18 cellular contexts compared by ENCODE assay signal in the genomic region with DNA sequence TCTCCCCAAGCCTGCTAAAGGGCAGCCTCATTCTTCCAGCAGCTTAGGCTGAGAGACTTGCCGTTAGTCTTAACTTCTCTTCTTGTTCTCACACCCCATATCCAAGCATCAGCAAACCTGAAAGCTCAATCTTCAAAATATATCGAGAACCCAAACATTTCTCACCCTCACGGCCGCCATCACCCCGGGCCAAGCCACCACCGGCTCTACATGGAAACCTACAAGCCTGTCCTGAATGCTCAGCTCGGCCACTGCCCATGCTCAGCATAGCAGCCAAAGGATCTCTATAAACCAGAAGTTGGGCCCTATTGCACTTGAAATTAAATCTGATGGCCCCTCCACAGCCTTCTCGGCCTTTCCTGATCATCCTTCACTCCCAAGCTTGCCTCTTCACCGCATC. TPM values are rescaled to one million over a fixed set of nuclear protein-coding genes. Genes with fewer than 3 reads are reported as not detected.
A peak's percentile ranks its signal among the peaks of the same experiment; 100 is the strongest.
DNase-seq lines count a peak whose midpoint lies in the region; ATAC-seq and TF ChIP-seq lines count a peak whose summit lies in the region.
"Had no signal": no experiment of that assay in that cellular context is flagged by ENCODE, and none has a peak within 500 bp of the region (broad histone marks: within the 10 kb centered on the region; RNA-seq: fewer than 3 reads in every experiment).

No MANE protein-coding gene starts in this region.

- no peak overlapping the region for H4K91ac ChIP-seq in neuronal stem cell (ENCODE audit: low read depth, low read length, poor library complexity)

- no peaks in the 10 kb centered on the region for H3K79me1 ChIP-seq in neuronal stem cell (ENCODE audit: low read depth, low read length)

- H3K14ac ChIP-seq in neuronal stem cell (ENCODE audit: low read length), result no peak overlapping the region

- H4K8ac ChIP-seq in neuronal stem cell (ENCODE audit: low read depth, low read length), result no peak overlapping the region

- no peaks in the 10 kb centered on the region for H3K9me3 Mint-ChIP-seq in IgD-negative memory B cell

- H3K23ac ChIP-seq in neuronal stem cell (ENCODE audit: low read depth, low read length, poor library complexity), result no peak overlapping the region

- no peak overlapping the region for H3K18ac ChIP-seq in neuronal stem cell (ENCODE audit: low read length)

- TF ChIP-seq CTCF in esophagus muscularis mucosa (IDR thresholded peaks at IDR 0.05), result no peak

- DNase-seq in esophagus muscularis mucosa (ENCODE audit: extremely low spot score) (no peak), neuronal stem cell (ENCODE audit: low spot score) (no peak), GOT3 (lab: John Stamatoyannopoulos, UW) (no peak), NCI-H128 (lab: John Stamatoyannopoulos, UW; ENCODE audit: unreplicated experiment) (no peak)
- no peak for DNase-seq in stimulated activated CD8-positive, alpha-beta memory T cell treated with anti-CD3 and anti-CD28 coated beads, Interleukin-4, amount 100 ng/mL, for 48 hours
- DNase-seq: activated naive CD4-positive, alpha-beta T cell treated with Interleukin-2 at 50 U/mL for 16 hours; GM23248; islet precursor cell; mammary epithelial cell; MM.1S; NCI-H187; NCI-H446; SHP77; stimulated activated CD4-positive, alpha-beta T cell treated with anti-CD3 and anti-CD28 coated beads, Interleukin-2, amount 100 ng/mL, for 48 hours had no signal

- peaks cover 4% of the 10 kb centered on the region for H3K36me3 Mint-ChIP-seq in IgD-negative memory B cell

- H2BK120ac ChIP-seq in neuronal stem cell (ENCODE audit: low read depth, low read length), result peak overlapping the region; percentile 14

- H3K27ac Mint-ChIP-seq in IgD-negative memory B cell, result peak overlapping the region; percentile 71 to 89 (median 87)

- peaks cover 35 to 62% (median 52%) of the 10 kb centered on the region in 10 experiments for H3K4me1 ChIP-seq in BLaER1 treated with 17β-estradiol and CSF1 and Interleukin-3, amounts not matched to agents 10 nM and 100 nM
- peaks cover 28 to 59% (median 56%) of the 10 kb centered on the region in 4 donors for H3K4me1 ChIP-seq in esophagus muscularis mucosa
- H3K4me1 ChIP-seq in neuronal stem cell (ENCODE audit: control insufficient read depth in 2 of 2, insufficient read depth in 1 of 2, low read depth in 1 of 2, low read length in 2 of 2), result peaks cover 6 to 24% of the 10 kb centered on the region in 2 donors

- H3K27ac ChIP-seq in BLaER1 treated with 17β-estradiol and CSF1 and Interleukin-3, amounts not matched to agents 10 nM and 100 nM, result no peak overlapping the region
- peak overlapping the region; percentile 93 to 98 (median 98) for H3K27ac ChIP-seq in esophagus muscularis mucosa (replicated peaks in 1 of 4)
- H3K27ac ChIP-seq in neuronal stem cell (replicated peaks; ENCODE audit: low read length), result no peak overlapping the region
- H3K27ac ChIP-seq: GM23248 had no signal

- peaks cover 35 to 39% (median 36%) of the 10 kb centered on the region in 3 donors for H3K4me1 Mint-ChIP-seq in IgD-negative memory B cell

- peak overlapping the region in 3 of 4 donors; percentile 53 to 84 (median 71) for H3K4me3 Mint-ChIP-seq in IgD-negative memory B cell

- H4K20me1 ChIP-seq in BLaER1 treated with 17β-estradiol and CSF1 and Interleukin-3, amounts not matched to agents 10 nM and 100 nM, result peaks cover 0 to 66% (median 17%) of the 10 kb centered on the region in 11 experiments; a peak in 15 of 22 replicates

- no peak overlapping the region for H2BK12ac ChIP-seq in neuronal stem cell (ENCODE audit: low read length)

- TF ChIP-seq POLR2A in esophagus muscularis mucosa (IDR thresholded peaks at IDR 0.05; ENCODE audit: low read depth), result no peak

- peak overlapping the region; percentile 85 to 99 (median 89) for H3K4me2 ChIP-seq in BLaER1 treated with 17β-estradiol and CSF1 and Interleukin-3, amounts not matched to agents 10 nM and 100 nM
- no peak overlapping the region for H3K4me2 ChIP-seq in neuronal stem cell (ENCODE audit: insufficient read depth, low read length, poor library complexity, severe bottlenecking)

- no peaks in the 10 kb centered on the region for H3K27me3 Mint-ChIP-seq in IgD-negative memory B cell

- H3K4me3 ChIP-seq in BLaER1 treated with 17β-estradiol and CSF1 and Interleukin-3, amounts not matched to agents 10 nM and 100 nM, result peak overlapping the region in 2 of 10 experiments; percentile 91 to 94; a peak in 2 of 20 replicates
- H3K4me3 ChIP-seq in esophagus muscularis mucosa (peak overlapping the region; percentile 76 to 96 (median 90)), neuronal stem cell (ENCODE audit: low read length in 2 of 2) (no peak overlapping the region)
- H3K4me3 ChIP-seq: GM23248 had no signal

- no peaks in the 10 kb centered on the region for H3K27me3 ChIP-seq in BLaER1 treated with 17β-estradiol and CSF1 and Interleukin-3, amounts not matched to agents 10 nM and 100 nM
- H3K27me3 ChIP-seq in esophagus muscularis mucosa, result no peaks in the 10 kb centered on the region
- peaks cover 0 to 10% (median 2%) of the 10 kb centered on the region in 3 experiments for H3K27me3 ChIP-seq in neuronal stem cell (ENCODE audit: control insufficient read depth in 3 of 3, insufficient read depth in 3 of 3, low read depth in 1 of 3, low read length in 3 of 3)

- no peak overlapping the region for H2AFZ ChIP-seq in neuronal stem cell (ENCODE audit: low read length)
- H2AFZ ChIP-seq: GM23248 had no signal

- ATAC-seq in HG02763 (IDR thresholded peaks at IDR 0.05; ENCODE audit: unreplicated experiment), result no peak

- H3K4ac ChIP-seq in neuronal stem cell (ENCODE audit: low read length), result no peak overlapping the region

- intact Hi-C loops in esophagus muscularis mucosa (cut with DNase I), result no loop called here

- H2BK5ac ChIP-seq in neuronal stem cell (ENCODE audit: low read length), result peak overlapping the region; percentile 47

- no peak overlapping the region for H2BK15ac ChIP-seq in neuronal stem cell (ENCODE audit: low read length)

- H3K9me3 ChIP-seq in BLaER1 treated with 17β-estradiol and CSF1 and Interleukin-3, amounts not matched to agents 10 nM and 100 nM (replicated peaks in 1 of 11), result no peaks in the 10 kb centered on the region
- H3K9me3 ChIP-seq in esophagus muscularis mucosa, result no peaks in the 10 kb centered on the region
- no peaks in the 10 kb centered on the region for H3K9me3 ChIP-seq in neuronal stem cell (replicated peaks in 1 of 2; ENCODE audit: control insufficient read depth in 2 of 2, insufficient read depth in 1 of 2, low read depth in 1 of 2, low read length in 2 of 2)

- TF ChIP-seq EP300 in esophagus muscularis mucosa (IDR thresholded peaks at IDR 0.05), result no peak

- no peak overlapping the region for H2AK5ac ChIP-seq in neuronal stem cell (ENCODE audit: low read depth, low read length)

- WGBS in esophagus muscularis mucosa, result 93% methylated on average over 9 of the region's 9 CpGs
- no CpG with 5 or more reads among the region's 9 CpGs for WGBS in neuronal stem cell (ENCODE audit: extremely low coverage in 2 of 2, insufficient read length in 2 of 2, insufficient replicate concordance in 1 of 2), 2 donors

- H3K36me3 ChIP-seq in BLaER1 treated with 17β-estradiol and CSF1 and Interleukin-3, amounts not matched to agents 10 nM and 100 nM, result peaks cover 0 to 37% (median 13%) of the 10 kb centered on the region in 11 experiments; a peak in 12 of 22 replicates
- H3K36me3 ChIP-seq in esophagus muscularis mucosa, result peaks cover 0 to 33% (median 29%) of the 10 kb centered on the region in 4 donors
- H3K36me3 ChIP-seq in neuronal stem cell (replicated peaks in 1 of 2; ENCODE audit: control insufficient read depth in 2 of 2, insufficient read depth in 2 of 2, low read length in 2 of 2), result peaks cover 0 to 8% of the 10 kb centered on the region in 2 donors

- 0 out of 22 replicates have a peak overlapping the region, but pooled peaks of 1 of the 11 experiments have one; percentile 93 for H3K9ac ChIP-seq in BLaER1 treated with 17β-estradiol and CSF1 and Interleukin-3, amounts not matched to agents 10 nM and 100 nM
- H3K9ac ChIP-seq in neuronal stem cell (ENCODE audit: low read depth, low read length, poor library complexity), result no peak overlapping the region
- H3K9ac ChIP-seq: GM23248 had no signal

RNA-seq across cellular contexts. Expression of a gene that starts 2.1 kb away (rescaled TPM):
- polyA plus RNA-seq in IgD-negative memory B cell, result 27.3 TPM
- 10 to 100 TPM; 42.6 to 95.6 (median 60.0) TPM for total RNA-seq in esophagus muscularis mucosa
- 13.1 TPM for polyA plus RNA-seq in neuronal stem cell (2013, experiment 1 of 2)
- 12.9 TPM for polyA plus RNA-seq in neuronal stem cell (2013, experiment 2 of 2)

RNA-seq across cellular contexts. Expression of a gene that starts 18.1 kb away (rescaled TPM):
- 0.74 TPM for polyA plus RNA-seq in IgD-negative memory B cell
- total RNA-seq in esophagus muscularis mucosa, result 10 to 100 TPM in 1 of 4 donors, 1 to 10 TPM in 3; 2.7 to 10.4 (median 7.4) TPM
- 0.04 TPM for polyA plus RNA-seq in neuronal stem cell (2013, experiment 1 of 2)
- polyA plus RNA-seq in neuronal stem cell (2013, experiment 2 of 2), result 0.06 TPM
- total RNA-seq: GM23248 had no signal
- polyA plus RNA-seq: fibroblast of lung, mammary epithelial cell had no signal

Comparison
In these comparisons a context has a peak if more than half of its experiments do, and no peak if none do; other contexts are left out.
1. H3K27ac ChIP-seq: peak in esophagus muscularis mucosa (4 of 4); none in BLaER1 treated with 17β-estradiol and CSF1 and Interleukin-3, amounts not matched to agents 10 nM and 100 nM (0 of 11) and neuronal stem cell (single experiment).
2. H3K4me3 ChIP-seq: peak in esophagus muscularis mucosa (4 of 4); none in neuronal stem cell (0 of 2).